3 cellular contexts compared by ENCODE assay signal in genomic region chr4:28834120-28834519, GRCh38.
"Had no signal": no experiment of that assay in that cellular context is flagged by ENCODE, and none has a peak within 500 bp of the region (broad histone marks: within the 10 kb centered on the region; RNA-seq: fewer than 3 reads in every experiment).

No MANE protein-coding gene starts in this region.

- H3K4me3 ChIP-seq: GM12878 had no signal

- ATAC-seq: GM12878 had no signal

- DNase-seq: GDM1, GF-D8 had no signal
